Comparison of ENCODE assay signal across 27 cellular contexts in the genomic region with DNA sequence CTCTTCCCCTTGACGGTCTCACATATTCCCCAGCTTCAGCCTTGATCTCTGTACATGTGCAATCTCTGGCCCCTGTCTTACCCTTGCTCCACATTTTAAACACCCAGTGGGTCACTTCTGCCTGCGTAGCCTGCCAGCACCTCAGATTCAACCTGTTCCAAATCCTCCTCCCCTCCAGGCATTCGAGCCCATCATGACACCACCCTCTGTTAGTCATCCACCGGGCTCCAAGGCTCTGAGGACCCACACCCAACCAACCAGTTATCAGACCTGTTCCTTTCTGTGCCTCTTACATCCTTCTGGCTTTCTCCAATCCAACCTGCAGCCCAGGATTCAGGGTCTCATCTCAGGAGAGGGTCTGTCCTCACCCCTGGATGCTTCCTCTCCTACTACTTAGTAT.
"Had no signal": no experiment of that assay in that cellular context is flagged by ENCODE, and none has a peak within 500 bp of the region (broad histone marks: within the 10 kb centered on the region; RNA-seq: fewer than 3 reads in every experiment).

No MANE protein-coding gene starts in this region.

- H3K4me3 Mint-ChIP-seq: endodermal cell; mesothelial cell of epicardium; natural killer cell treated with Interleukin-12 subunit alpha and Interleukin-12 subunit beta and Interleukin-15 and Interleukin-18, amount 100 ng/mL, for 72 hours; neural crest cell; stimulated activated effector memory CD8-positive, alpha-beta T cell treated with anti-CD3 and anti-CD28 coated beads, Interleukin-12 subunit alpha, Interleukin-12 subunit beta, amount 100 ng/mL, for 72 hours had no signal

- H3K9me3 Mint-ChIP-seq: endodermal cell; mesothelial cell of epicardium; naive B cell; natural killer cell treated with Interleukin-12 subunit alpha and Interleukin-12 subunit beta and Interleukin-15 and Interleukin-18, amount 100 ng/mL, for 72 hours; neural crest cell; stimulated activated effector memory CD8-positive, alpha-beta T cell treated with anti-CD3 and anti-CD28 coated beads, Interleukin-12 subunit alpha, Interleukin-12 subunit beta, amount 100 ng/mL, for 72 hours had no signal

- H3K4me2 ChIP-seq: hepatocyte, smooth muscle cell had no signal

- H3K36me3 ChIP-seq: gastroesophageal sphincter, heart left ventricle, prostate gland, right atrium auricular region, tibial artery, upper lobe of left lung had no signal

- H3K27ac ChIP-seq: dorsolateral prefrontal cortex, gastroesophageal sphincter, heart left ventricle, hepatocyte, prostate gland, right atrium auricular region, testis, tibial artery, upper lobe of left lung had no signal

- H3K4me1 Mint-ChIP-seq: naive B cell; stimulated activated effector memory CD8-positive, alpha-beta T cell treated with anti-CD3 and anti-CD28 coated beads, Interleukin-12 subunit alpha, Interleukin-12 subunit beta, amount 100 ng/mL, for 72 hours had no signal

- H2AFZ ChIP-seq: hepatocyte had no signal

- DNase-seq: dorsolateral prefrontal cortex; effector CD4-positive, alpha-beta T cell; endodermal cell; heart left ventricle; kidney; mesenchymal stem cell; mucosa of descending colon; naive B cell; stimulated activated CD4-positive, alpha-beta T cell treated with anti-CD3 and anti-CD28 coated beads, Interleukin-2, amount 100 ng/mL, for 24 hours; stimulated activated CD4-positive, alpha-beta T cell treated with anti-CD3 and anti-CD28 coated beads, Interleukin-4, amount 100 ng/mL, for 24 hours; stimulated activated naive CD8-positive, alpha-beta T cell treated with anti-CD3 and anti-CD28 coated beads, Interleukin-15, Interleukin-2, amounts not matched to agents 100 U/mL and 50 U/mL, for 24 hours; substantia nigra; testis; tibial artery; upper lobe of left lung had no signal

- H3K4me3 ChIP-seq: dorsolateral prefrontal cortex, gastroesophageal sphincter, heart left ventricle, hepatocyte, lung, mucosa of descending colon, prostate gland, right atrium auricular region, smooth muscle cell, testis, tibial artery, upper lobe of left lung had no signal

- ATAC-seq: gastroesophageal sphincter; heart left ventricle; left lobe of liver; mucosa of descending colon; natural killer cell treated with Interleukin-12 subunit alpha and Interleukin-12 subunit beta and Interleukin-15 and Interleukin-18, amount 100 ng/mL, for 72 hours; sciatic nerve; stimulated activated effector memory CD8-positive, alpha-beta T cell treated with anti-CD3 and anti-CD28 coated beads, Interleukin-12 subunit alpha, Interleukin-12 subunit beta, amount 100 ng/mL, for 72 hours; stimulated activated naive CD8-positive, alpha-beta T cell treated with anti-CD3 and anti-CD28 coated beads, Interleukin-15, Interleukin-2, amounts not matched to agents 100 U/mL and 50 U/mL, for 24 hours had no signal

- H3K9me3 ChIP-seq: gastroesophageal sphincter, heart left ventricle, mucosa of descending colon, prostate gland, right atrium auricular region, testis, tibial artery, upper lobe of left lung had no signal

- H3K4me1 ChIP-seq: gastroesophageal sphincter, heart left ventricle, prostate gland, testis, tibial artery, upper lobe of left lung had no signal

- H3K36me3 Mint-ChIP-seq: mesothelial cell of epicardium; naive B cell; natural killer cell treated with Interleukin-12 subunit alpha and Interleukin-12 subunit beta and Interleukin-15 and Interleukin-18, amount 100 ng/mL, for 72 hours; stimulated activated effector memory CD8-positive, alpha-beta T cell treated with anti-CD3 and anti-CD28 coated beads, Interleukin-12 subunit alpha, Interleukin-12 subunit beta, amount 100 ng/mL, for 72 hours had no signal

- H3K27ac Mint-ChIP-seq: endodermal cell; mesothelial cell of epicardium; naive B cell; natural killer cell treated with Interleukin-12 subunit alpha and Interleukin-12 subunit beta and Interleukin-15 and Interleukin-18, amount 100 ng/mL, for 72 hours; stimulated activated effector memory CD8-positive, alpha-beta T cell treated with anti-CD3 and anti-CD28 coated beads, Interleukin-12 subunit alpha, Interleukin-12 subunit beta, amount 100 ng/mL, for 72 hours had no signal

- H3K27me3 ChIP-seq: dorsolateral prefrontal cortex, hepatocyte, right atrium auricular region, testis, upper lobe of left lung had no signal

- H3K79me2 ChIP-seq: hepatocyte had no signal
